ENCODE assay signal across 31 cellular contexts in genomic region chrX:21875013-21875412, GRCh38.
"Had no signal": no experiment of that assay in that cellular context is flagged by ENCODE, and none has a peak within 500 bp of the region (broad histone marks: within the 10 kb centered on the region; RNA-seq: fewer than 3 reads in every experiment).

No MANE protein-coding gene starts in this region.

- H3K4me1 ChIP-seq: adrenal gland, gastroesophageal sphincter, pancreas, psoas muscle, thyroid gland, upper lobe of left lung, vagina had no signal

- H3K9me3 Mint-ChIP-seq: dendritic cell treated with granulocyte-macrophage colony-stimulating factor and Interleukin-4, amounts not matched to agents 40 ng/mL and 50 ng/mL, for 4 days; endodermal cell; stimulated activated memory B cell treated with anti-CD40 and anti-IgM and Interleukin-4, amounts not matched to agents 10 μg/mL and 1 μg/mL and 100 μg/mL, for 72 hours; stimulated activated naive CD8-positive, alpha-beta T cell treated with anti-CD3 and anti-CD28 coated beads, Interleukin-15, amount 100 ng/mL, for 72 hours; T-helper 2 cell treated with Interferon-gamma antibody and Interleukin-4, amounts not matched to agents 5 μg/mL and 100 μg/mL, for 36 hours had no signal

- DNase-seq: activated CD4-positive, alpha-beta T cell treated with anti-CD3 and anti-CD28 coated beads for 48 hours; activated CD4-positive, alpha-beta T cell treated with anti-CD3 and anti-CD28 coated beads, Interleukin-2, amount 50 U/mL, for 48 hours; activated CD8-positive, alpha-beta memory T cell treated with anti-CD3 and anti-CD28 coated beads for 24 hours; activated effector memory CD4-positive, alpha-beta T cell treated with Interleukin-2 at 50 U/mL for 16 hours; activated naive CD4-positive, alpha-beta T cell treated with Interleukin-2 at 50 U/mL for 16 hours; adrenal gland; aorta; brain microvascular endothelial cell; endodermal cell; head of caudate nucleus; hippocampal formation; left cardiac atrium; mammary epithelial cell; naive B cell; pancreas; psoas muscle; sigmoid colon; small intestine; stimulated activated CD4-positive, alpha-beta T cell treated with anti-CD3 and anti-CD28 coated beads, Interleukin-4, amount 100 ng/mL, for 24 hours; stimulated activated naive CD8-positive, alpha-beta T cell treated with anti-CD3 and anti-CD28 coated beads, Interleukin-15, amount 100 ng/mL, for 72 hours; substantia nigra; T-helper 1 cell; thyroid gland; upper lobe of left lung; WERI-Rb-1 had no signal

- H3K4me1 Mint-ChIP-seq: endodermal cell; naive B cell; stimulated activated memory B cell treated with anti-CD40 and anti-IgM and Interleukin-4, amounts not matched to agents 10 μg/mL and 1 μg/mL and 100 μg/mL, for 72 hours; stimulated activated naive CD8-positive, alpha-beta T cell treated with anti-CD3 and anti-CD28 coated beads, Interleukin-15, amount 100 ng/mL, for 72 hours had no signal

- H3K27me3 ChIP-seq: adrenal gland, brain microvascular endothelial cell, gastroesophageal sphincter, sigmoid colon, thyroid gland, upper lobe of left lung, vagina had no signal

- H3K4me3 ChIP-seq: adrenal gland, gastroesophageal sphincter, pancreas, psoas muscle, sigmoid colon, thyroid gland, upper lobe of left lung, vagina had no signal

- H3K27me3 Mint-ChIP-seq: activated naive CD8-positive, alpha-beta T cell; dendritic cell treated with granulocyte-macrophage colony-stimulating factor and Interleukin-4, amounts not matched to agents 40 ng/mL and 50 ng/mL, for 4 days; naive B cell; stimulated activated memory B cell treated with anti-CD40 and anti-IgM and Interleukin-4, amounts not matched to agents 10 μg/mL and 1 μg/mL and 100 μg/mL, for 72 hours; stimulated activated naive CD8-positive, alpha-beta T cell treated with anti-CD3 and anti-CD28 coated beads, Interleukin-15, amount 100 ng/mL, for 72 hours had no signal

- H3K36me3 ChIP-seq: adrenal gland, brain microvascular endothelial cell, pancreas, sigmoid colon, thyroid gland, vagina, WERI-Rb-1 had no signal

- H3K27ac Mint-ChIP-seq: activated naive CD8-positive, alpha-beta T cell; dendritic cell treated with granulocyte-macrophage colony-stimulating factor and Interleukin-4, amounts not matched to agents 40 ng/mL and 50 ng/mL, for 4 days; endodermal cell; stimulated activated memory B cell treated with anti-CD40 and anti-IgM and Interleukin-4, amounts not matched to agents 10 μg/mL and 1 μg/mL and 100 μg/mL, for 72 hours; stimulated activated naive CD8-positive, alpha-beta T cell treated with anti-CD3 and anti-CD28 coated beads, Interleukin-15, amount 100 ng/mL, for 72 hours; T-helper 2 cell treated with Interferon-gamma antibody and Interleukin-4, amounts not matched to agents 5 μg/mL and 100 μg/mL, for 36 hours had no signal

- H3K36me3 Mint-ChIP-seq: activated naive CD8-positive, alpha-beta T cell; naive B cell had no signal

- H3K4me3 Mint-ChIP-seq: activated naive CD8-positive, alpha-beta T cell; dendritic cell treated with granulocyte-macrophage colony-stimulating factor and Interleukin-4, amounts not matched to agents 40 ng/mL and 50 ng/mL, for 4 days; endodermal cell; naive B cell; stimulated activated memory B cell treated with anti-CD40 and anti-IgM and Interleukin-4, amounts not matched to agents 10 μg/mL and 1 μg/mL and 100 μg/mL, for 72 hours; stimulated activated naive CD8-positive, alpha-beta T cell treated with anti-CD3 and anti-CD28 coated beads, Interleukin-15, amount 100 ng/mL, for 72 hours; T-helper 2 cell treated with Interferon-gamma antibody and Interleukin-4, amounts not matched to agents 5 μg/mL and 100 μg/mL, for 36 hours had no signal

- H3K27ac ChIP-seq: adrenal gland, brain microvascular endothelial cell, gastroesophageal sphincter, pancreas, psoas muscle, sigmoid colon, thyroid gland, upper lobe of left lung, vagina, WERI-Rb-1 had no signal

- H3K9me3 ChIP-seq: adrenal gland, gastroesophageal sphincter, pancreas, psoas muscle, sigmoid colon, thyroid gland, upper lobe of left lung, vagina had no signal
